In the genomic region with DNA sequence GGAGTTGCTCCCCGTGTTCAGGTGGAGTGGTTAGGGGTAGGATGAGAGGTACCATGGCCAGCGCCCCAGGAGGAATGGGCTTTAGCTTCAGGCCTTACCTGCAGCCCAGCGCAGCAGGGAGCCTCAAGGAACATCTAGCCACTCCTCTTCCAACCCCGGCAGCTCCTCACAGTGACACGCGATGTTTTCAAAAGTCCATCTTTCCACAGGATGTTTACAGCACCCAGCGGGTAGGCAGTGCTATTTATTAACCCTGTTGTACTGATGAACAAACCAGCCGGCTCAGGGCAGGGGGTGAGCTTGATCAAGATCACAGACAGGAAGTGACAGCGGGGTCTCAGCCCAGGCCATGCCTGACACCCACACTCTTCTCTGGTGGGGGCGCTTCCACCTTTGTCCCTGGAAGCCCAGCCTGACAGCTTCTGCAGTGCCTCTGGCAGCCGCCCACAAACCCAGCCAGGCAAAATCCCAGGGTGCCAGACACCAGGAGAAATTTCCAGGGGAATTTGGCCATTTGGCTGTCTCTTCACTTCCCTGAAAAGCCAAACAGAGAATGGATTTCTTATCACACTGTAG, we compare ENCODE assay signal across 15 cellular contexts. TPM values are rescaled to one million over a fixed set of nuclear protein-coding genes. Genes with fewer than 3 reads are reported as not detected.
DNase-seq lines count a peak whose midpoint lies in the region.
"Had no signal": no experiment of that assay in that cellular context is flagged by ENCODE, and none has a peak within 500 bp of the region (broad histone marks: within the 10 kb centered on the region; RNA-seq: fewer than 3 reads in every experiment).

No MANE protein-coding gene starts in this region.

- DNase-seq in NCI-H2171 treated with DMSO at 0.1 percent for 48 hours (lab: John Stamatoyannopoulos, UW): peak; percentile 1
- no peak for DNase-seq in NCI-H2171 (lab: John Stamatoyannopoulos, UW)
- DNase-seq in NCI-H69 (lab: John Stamatoyannopoulos, UW): peak; percentile 12
- peak; percentile 70 for DNase-seq in iPS-NIHi11 (ENCODE audit: low spot score)
- DNase-seq in renal cortical epithelial cell (ENCODE audit: low read depth): peak; percentile 53
- DNase-seq in DMS114 treated with DMSO at 0.1 percent for 48 hours (lab: John Stamatoyannopoulos, UW; ENCODE audit: unreplicated experiment): no peak
- no peak for DNase-seq in COLO668 (lab: John Stamatoyannopoulos, UW; ENCODE audit: unreplicated experiment)
- DNase-seq in activated CD4-positive, alpha-beta T cell treated with anti-CD3 and anti-CD28 coated beads, Interleukin-2, amount 50 U/mL, for 4 hours: no peak
- DNase-seq: activated CD8-positive, alpha-beta memory T cell treated with anti-CD3 and anti-CD28 coated beads, Interleukin-2, amount 10 ng/mL, durations not matched to agents 7 days and 5 days; caudate nucleus; CD4-positive, CD25-positive, alpha-beta regulatory T cell; NCI-H1930; Peyer's patch; stimulated activated naive B cell treated with anti-CD40 and anti-IgM and Interleukin-4, amounts not matched to agents 10 μg/mL and 1 μg/mL and 100 μg/mL, for 72 hours had no signal

RNA-seq across cellular contexts. Expression of a gene that starts 18.4 kb away (rescaled TPM):
- not detected in 2 replicates for total RNA-seq in renal cortical epithelial cell
- total RNA-seq: activated CD8-positive, alpha-beta memory T cell treated with anti-CD3 and anti-CD28 coated beads, Interleukin-2, amount 10 ng/mL, durations not matched to agents 7 days and 5 days; CD4-positive, CD25-positive, alpha-beta regulatory T cell; neural crest cell; Peyer's patch had no signal

RNA-seq across cellular contexts. Expression of a gene that starts 42.6 kb away (rescaled TPM):
- total RNA-seq in renal cortical epithelial cell: 9.9 and 11.9 TPM in 2 replicates
- total RNA-seq: activated CD8-positive, alpha-beta memory T cell treated with anti-CD3 and anti-CD28 coated beads, Interleukin-2, amount 10 ng/mL, durations not matched to agents 7 days and 5 days; CD4-positive, CD25-positive, alpha-beta regulatory T cell; neural crest cell had no signal

Comparison
In these comparisons a context has a peak if more than half of its experiments do, and no peak if none do; other contexts are left out.
1. DNase-seq: peak in NCI-H2171 treated with DMSO at 0.1 percent for 48 hours (single experiment), NCI-H69 (single experiment), iPS-NIHi11 (single experiment) and renal cortical epithelial cell (single experiment); none in NCI-H2171 (single experiment), DMS114 treated with DMSO at 0.1 percent for 48 hours (single experiment), COLO668 (single experiment) and activated CD4-positive, alpha-beta T cell treated with anti-CD3 and anti-CD28 coated beads, Interleukin-2, amount 50 U/mL, for 4 hours (0 of 2).